29 cellular contexts compared by ENCODE assay signal in the genomic region with DNA sequence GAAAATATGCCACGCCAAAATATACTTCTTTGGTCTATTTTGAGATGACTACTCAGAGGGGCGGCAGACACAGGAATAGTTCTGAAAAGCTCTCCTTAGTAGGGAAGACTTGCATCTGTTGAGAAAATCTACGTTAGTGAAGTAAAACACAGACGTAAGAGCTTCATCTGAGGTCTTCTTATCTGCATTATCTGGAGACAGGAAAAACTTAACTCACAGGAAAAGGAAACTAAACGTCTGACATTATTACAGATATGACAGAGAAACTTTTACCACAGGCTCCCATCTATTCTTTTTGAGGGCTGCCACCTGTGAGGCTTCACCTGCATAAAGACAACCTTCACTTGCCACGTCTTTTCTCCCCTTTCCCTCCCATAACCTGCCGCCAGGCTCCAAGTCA.
"Had no signal": no experiment of that assay in that cellular context is flagged by ENCODE, and none has a peak within 500 bp of the region (broad histone marks: within the 10 kb centered on the region; RNA-seq: fewer than 3 reads in every experiment).

No MANE protein-coding gene starts in this region.

- H3K4me1 Mint-ChIP-seq: naive thymus-derived CD8-positive, alpha-beta T cell; nephron progenitor cell; stimulated activated effector memory CD8-positive, alpha-beta T cell treated with anti-CD3 and anti-CD28 coated beads, Interleukin-12 subunit alpha, Interleukin-12 subunit beta, amount 100 ng/mL, for 72 hours had no signal

- H3K9me3 ChIP-seq: colonic mucosa, esophagus squamous epithelium, gastroesophageal sphincter, ovary, psoas muscle, thyroid gland, vagina had no signal

- H3K27ac Mint-ChIP-seq: dendritic cell treated with granulocyte-macrophage colony-stimulating factor and Interleukin-4, amounts not matched to agents 40 ng/mL and 50 ng/mL, for 4 days; naive thymus-derived CD8-positive, alpha-beta T cell; nephron progenitor cell; stimulated activated effector memory CD8-positive, alpha-beta T cell treated with anti-CD3 and anti-CD28 coated beads, Interleukin-12 subunit alpha, Interleukin-12 subunit beta, amount 100 ng/mL, for 72 hours had no signal

- H3K4me1 ChIP-seq: colonic mucosa, esophagus squamous epithelium, gastroesophageal sphincter, heart right ventricle, left lung, psoas muscle, sigmoid colon, stomach, thyroid gland, vagina had no signal

- H3K4me3 ChIP-seq: colonic mucosa, esophagus squamous epithelium, gastroesophageal sphincter, heart right ventricle, left lung, ovary, psoas muscle, sigmoid colon, stomach, thyroid gland, vagina had no signal

- ATAC-seq: gastroesophageal sphincter; heart right ventricle; left cardiac atrium; left lung; naive thymus-derived CD8-positive, alpha-beta T cell; psoas muscle; right cardiac atrium; stimulated activated effector memory CD8-positive, alpha-beta T cell treated with anti-CD3 and anti-CD28 coated beads, Interleukin-12 subunit alpha, Interleukin-12 subunit beta, amount 100 ng/mL, for 72 hours had no signal

- H3K27ac ChIP-seq: colonic mucosa, esophagus squamous epithelium, gastroesophageal sphincter, heart right ventricle, left lung, ovary, psoas muscle, sigmoid colon, stomach, thyroid gland, vagina had no signal

- H3K27me3 Mint-ChIP-seq: dendritic cell treated with granulocyte-macrophage colony-stimulating factor and Interleukin-4, amounts not matched to agents 40 ng/mL and 50 ng/mL, for 4 days; naive thymus-derived CD8-positive, alpha-beta T cell had no signal

- H3K36me3 ChIP-seq: colonic mucosa, esophagus squamous epithelium, gastroesophageal sphincter, heart right ventricle, left lung, ovary, sigmoid colon, stomach, thyroid gland, vagina had no signal

- H3K27me3 ChIP-seq: colonic mucosa, esophagus squamous epithelium, gastroesophageal sphincter, heart right ventricle, left lung, ovary, sigmoid colon, stomach, thyroid gland, vagina had no signal

- H3K4me3 Mint-ChIP-seq: dendritic cell treated with granulocyte-macrophage colony-stimulating factor and Interleukin-4, amounts not matched to agents 40 ng/mL and 50 ng/mL, for 4 days; naive thymus-derived CD8-positive, alpha-beta T cell; nephron progenitor cell; stimulated activated effector memory CD8-positive, alpha-beta T cell treated with anti-CD3 and anti-CD28 coated beads, Interleukin-12 subunit alpha, Interleukin-12 subunit beta, amount 100 ng/mL, for 72 hours had no signal

- H3K36me3 Mint-ChIP-seq: naive thymus-derived CD8-positive, alpha-beta T cell; stimulated activated effector memory CD8-positive, alpha-beta T cell treated with anti-CD3 and anti-CD28 coated beads, Interleukin-12 subunit alpha, Interleukin-12 subunit beta, amount 100 ng/mL, for 72 hours had no signal

- DNase-seq: colonic mucosa; effector CD8-positive, alpha-beta T cell; erythroblast; esophagus squamous epithelium; glutamatergic neuron; heart right ventricle; hippocampal formation; left cardiac atrium; left lung; mesendoderm; midbrain; naive thymus-derived CD8-positive, alpha-beta T cell; nephron progenitor cell; occipital lobe; ovary; posterior cingulate gyrus; psoas muscle; right cardiac atrium; sigmoid colon; stimulated activated CD4-positive, alpha-beta T cell treated with anti-CD3 and anti-CD28 coated beads, Interleukin-2, amount 100 ng/mL, for 24 hours; stimulated activated CD4-positive, alpha-beta T cell treated with anti-CD3 and anti-CD28 coated beads, Interleukin-4, amount 100 ng/mL, for 24 hours; stimulated activated naive CD4-positive, alpha-beta T cell treated with Interleukin-2 at 50 U/mL for 16 hours; stomach; thyroid gland; trophoblast cell had no signal
